8 cellular contexts compared by ENCODE assay signal in genomic region chr10:69065406-69066361, GRCh38. TPM values are rescaled to one million over a fixed set of nuclear protein-coding genes. Genes with fewer than 3 reads are reported as not detected.
A peak's percentile ranks its signal among the peaks of the same experiment; 100 is the strongest.
DNase-seq lines count a peak whose midpoint lies in the region; ATAC-seq and TF ChIP-seq lines count a peak whose summit lies in the region.

No MANE protein-coding gene starts in this region.

- no peak overlapping the region for H3K14ac ChIP-seq in H9 (ENCODE audit: insufficient read depth, low read length)

- no peak overlapping the region for H2BK15ac ChIP-seq in H9 (ENCODE audit: low read depth, low read length)

- H3K18ac ChIP-seq in H9 (ENCODE audit: insufficient read length, low read depth, low read length) = no peak overlapping the region

- peak; percentile 62 for ATAC-seq in GM21786 (IDR thresholded peaks at IDR 0.05; ENCODE audit: unreplicated experiment)

- peak overlapping the region in 39 of 59 donors; percentile 7 to 80 (median 49) for H3K27ac ChIP-seq in dorsolateral prefrontal cortex
- peak overlapping the region in 20 of 21 experiments; percentile 6 to 69 (median 41) for H3K27ac ChIP-seq in skin epidermis
- H3K27ac ChIP-seq in H9 (ENCODE audit: insufficient read length, low read depth, low read length) = no peak overlapping the region

- no peaks in the 10 kb centered on the region for H3K9me3 Mint-ChIP-seq in H9

- TF ChIP-seq CTCF in GM13976 (IDR thresholded peaks at IDR 0.05; ENCODE audit: borderline replicate concordance, control extremely low read depth, extremely low read depth, insufficient read depth, missing control alignments) (no peak), dorsolateral prefrontal cortex (IDR thresholded peaks at IDR 0.05 in 54 of 56, conservative IDR thresholded peaks at IDR 0.05 in 2 of 56; ENCODE audit: low read depth in 1 of 56, partially characterized antibody in 56 of 56) (no peak), H9 (conservative IDR thresholded peaks at IDR 0.05) (no peak)

- H3K4me3 ChIP-seq in dorsolateral prefrontal cortex (no peak overlapping the region), skin epidermis (no peak overlapping the region)

- peak; percentile 68 for DNase-seq in GM13976 (ENCODE audit: low spot score)
- peak; percentile 67 to 84 for DNase-seq in NOMO-1 (lab: John Stamatoyannopoulos, UW; ENCODE audit: unreplicated experiment in 2 of 2)
- no peak for DNase-seq in dorsolateral prefrontal cortex
- DNase-seq in NK-92 treated with Interleukin-12 subunit alpha and Interleukin-12 subunit beta, amount 100 ng/mL, for 24 hours (lab: John Stamatoyannopoulos, UW) = no peak
- no peak for DNase-seq in H9
- no peak for DNase-seq in mucosa of gallbladder (ENCODE audit: low spot score)

- H3K79me2 ChIP-seq in H9 (ENCODE audit: insufficient read depth, low read length) = no peaks in the 10 kb centered on the region

- H4K8ac ChIP-seq in H9 (replicated peaks; ENCODE audit: insufficient read length, low read depth, low read length) = no peak overlapping the region

- H3K56ac ChIP-seq in H9 (ENCODE audit: insufficient read length, low read depth, low read length) = no peak overlapping the region

- H2BK120ac ChIP-seq in H9 (ENCODE audit: low read depth, low read length, poor library complexity, severe bottlenecking) = no peak overlapping the region

- no peaks in the 10 kb centered on the region for H3K9me3 ChIP-seq in H9 (ENCODE audit: control insufficient read depth, low read depth, low read length)

- H3K4me1 Mint-ChIP-seq in H9 = peaks cover 6 to 13% of the 10 kb centered on the region in 2 experiments; a peak in 3 of 4 replicates

- no peak overlapping the region for H4K91ac ChIP-seq in H9 (ENCODE audit: insufficient read length, low read depth, low read length)

- H4K5ac ChIP-seq in H9 (ENCODE audit: insufficient read length, low read depth, low read length) = no peak overlapping the region

- H3K4me2 ChIP-seq in H9 (ENCODE audit: insufficient read depth, insufficient read length, low read length) = no peak overlapping the region

- peaks cover 9% of the 10 kb centered on the region for H3K27me3 Mint-ChIP-seq in H9 (ENCODE audit: low read depth)

- H3K79me1 ChIP-seq in H9 (ENCODE audit: insufficient read depth, low read depth, low read length, poor library complexity, severe bottlenecking) = no peaks in the 10 kb centered on the region

- no peak overlapping the region for H3T11ph ChIP-seq in H9 (ENCODE audit: low read length)

- no peak overlapping the region for H2BK5ac ChIP-seq in H9 (ENCODE audit: insufficient read length, low read length)

- H3K4me1 ChIP-seq in H9 (ENCODE audit: insufficient read depth, low read length) = no peaks in the 10 kb centered on the region

- H3K4ac ChIP-seq in H9 (ENCODE audit: low read depth, low read length) = no peak overlapping the region

- no peak overlapping the region for H2BK20ac ChIP-seq in H9 (ENCODE audit: low read depth, low read length, poor library complexity, severe bottlenecking)

- H3K27me3 ChIP-seq in dorsolateral prefrontal cortex (peaks cover 0 to 7% (median 0%) of the 10 kb centered on the region in 45 donors), H9 (ENCODE audit: insufficient read depth, low read length) (no peaks in the 10 kb centered on the region)

- no peaks in the 10 kb centered on the region for H4K20me1 ChIP-seq in H9 (ENCODE audit: control insufficient read depth, insufficient read depth, insufficient read length)

- H2AFZ ChIP-seq in H9 (ENCODE audit: low read length) = no peak overlapping the region

- intact Hi-C loops in dorsolateral prefrontal cortex (cut with DNase I) = no loop called here

- no peak overlapping the region for H3K4me3 Mint-ChIP-seq in H9

- no peaks in the 10 kb centered on the region for H3K23me2 ChIP-seq in H9 (ENCODE audit: insufficient read length, low read depth, low read length, poor library complexity, severe bottlenecking)

- no peak overlapping the region for H2BK12ac ChIP-seq in H9 (ENCODE audit: insufficient read length, low read depth, low read length)

- in situ Hi-C loops in GM13976 (cut with MboI; ENCODE audit: low sequenced_read_pairs, unreplicated experiment) = no loop called here

- WGBS in H9 (ENCODE audit: extremely low coverage, insufficient read length, low lambda C conversion rate) = no CpG with 5 or more reads among the region's 8 CpGs

- no peaks in the 10 kb centered on the region for H3K36me3 Mint-ChIP-seq in H9 (ENCODE audit: insufficient read depth in 1 of 3, low read depth in 3 of 3)

- no peak overlapping the region for H2AK5ac ChIP-seq in H9 (ENCODE audit: insufficient read length, low read length)

- no peak overlapping the region for H3K9ac ChIP-seq in H9 (ENCODE audit: extremely low read depth, insufficient read length, low read length)

- no peak overlapping the region for H3K27ac Mint-ChIP-seq in H9

- no peak overlapping the region for H3K23ac ChIP-seq in H9 (ENCODE audit: insufficient read length, low read depth, low read length)

RNA-seq across cellular contexts. Expression of gene SRGN, which starts 22.2 kb away (rescaled TPM):
- total RNA-seq in dorsolateral prefrontal cortex = 100 to 1,000 TPM in 7 of 120 experiments, 10 to 100 TPM in 113; 11.7 to 140 (median 43.8) TPM
- not detected in 2 replicates for total RNA-seq in H9 (2021)
- total RNA-seq in mucosa of gallbladder = 91.4 TPM

RNA-seq across cellular contexts. Expression of gene VPS26A, which starts 58.3 kb away (rescaled TPM):
- 10 to 100 TPM; 32.6 to 61.5 (median 43.9) TPM for total RNA-seq in dorsolateral prefrontal cortex
- total RNA-seq in H9 (2021) = 41.8 and 43.8 TPM in 2 replicates
- total RNA-seq in mucosa of gallbladder = 39.7 TPM

Comparison
In these comparisons a context has a peak if more than half of its experiments do, and no peak if none do; other contexts are left out.
1. DNase-seq: peak in GM13976 (single experiment) and NOMO-1 (2 of 2); none in dorsolateral prefrontal cortex (0 of 10), NK-92 treated with Interleukin-12 subunit alpha and Interleukin-12 subunit beta, amount 100 ng/mL, for 24 hours (single experiment), H9 (single experiment) and mucosa of gallbladder (single experiment).
2. RNA of gene SRGN, which starts 22.2 kb away (total RNA-seq): 91.4 TPM in mucosa of gallbladder (single experiment) and 11.7 to 140 TPM in dorsolateral prefrontal cortex; not detected in H9; every median in the first group is over 10 times any median in the second.